2 cellular contexts compared by ENCODE assay signal in the genomic region with DNA sequence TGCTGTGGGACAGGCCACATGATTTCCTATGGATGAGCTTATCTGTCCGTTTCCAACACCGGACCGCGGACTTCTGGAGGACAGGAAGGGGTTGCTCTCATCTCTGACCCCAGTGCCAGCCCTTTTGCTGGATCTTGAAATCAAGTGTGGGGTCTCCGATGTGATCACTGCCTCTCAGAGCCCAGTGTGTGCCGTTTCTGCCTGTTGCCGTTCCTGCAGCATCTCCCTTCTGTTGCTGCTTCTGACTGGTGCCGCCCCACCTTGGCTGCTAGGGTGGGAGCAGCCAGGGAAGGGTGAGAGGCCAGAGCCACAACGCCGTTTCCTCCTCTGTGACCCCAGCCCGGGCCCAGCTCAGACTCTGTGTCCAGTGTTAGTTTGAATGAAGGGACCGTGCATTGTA.
TF ChIP-seq lines count a peak whose summit lies in the region.

No MANE protein-coding gene starts in this region.

TF ChIP-seq in IMR-90, 13 proteins besides CTCF, POLR2A, EP300 and RAD21:
- TF ChIP-seq CHD1 (IDR thresholded peaks at IDR 0.05; ENCODE audit: low read depth, low read length) (no peak), SMC3 (IDR thresholded peaks at IDR 0.05; ENCODE audit: low read depth, low read length) (no peak), BHLHE40 (IDR thresholded peaks at IDR 0.05; ENCODE audit: low read depth, low read length) (no peak), CEBPB (IDR thresholded peaks at IDR 0.05; ENCODE audit: low read depth, low read length) (no peak)
- TF ChIP-seq, protein P1, sequence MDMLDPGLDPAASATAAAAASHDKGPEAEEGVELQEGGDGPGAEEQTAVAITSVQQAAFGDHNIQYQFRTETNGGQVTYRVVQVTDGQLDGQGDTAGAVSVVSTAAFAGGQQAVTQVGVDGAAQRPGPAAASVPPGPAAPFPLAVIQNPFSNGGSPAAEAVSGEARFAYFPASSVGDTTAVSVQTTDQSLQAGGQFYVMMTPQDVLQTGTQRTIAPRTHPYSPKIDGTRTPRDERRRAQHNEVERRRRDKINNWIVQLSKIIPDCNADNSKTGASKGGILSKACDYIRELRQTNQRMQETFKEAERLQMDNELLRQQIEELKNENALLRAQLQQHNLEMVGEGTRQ (IDR thresholded peaks at IDR 0.05; ENCODE audit: low read depth, low read length) = no peak

TF ChIP-seq in H1, 55 proteins besides CTCF, POLR2A, EP300 and RAD21:
- TF ChIP-seq, protein P2, sequence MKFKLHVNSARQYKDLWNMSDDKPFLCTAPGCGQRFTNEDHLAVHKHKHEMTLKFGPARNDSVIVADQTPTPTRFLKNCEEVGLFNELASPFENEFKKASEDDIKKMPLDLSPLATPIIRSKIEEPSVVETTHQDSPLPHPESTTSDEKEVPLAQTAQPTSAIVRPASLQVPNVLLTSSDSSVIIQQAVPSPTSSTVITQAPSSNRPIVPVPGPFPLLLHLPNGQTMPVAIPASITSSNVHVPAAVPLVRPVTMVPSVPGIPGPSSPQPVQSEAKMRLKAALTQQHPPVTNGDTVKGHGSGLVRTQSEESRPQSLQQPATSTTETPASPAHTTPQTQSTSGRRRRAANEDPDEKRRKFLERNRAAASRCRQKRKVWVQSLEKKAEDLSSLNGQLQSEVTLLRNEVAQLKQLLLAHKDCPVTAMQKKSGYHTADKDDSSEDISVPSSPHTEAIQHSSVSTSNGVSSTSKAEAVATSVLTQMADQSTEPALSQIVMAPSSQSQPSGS (IDR thresholded peaks at IDR 0.05; ENCODE audit: low read length) = no peak
- TF ChIP-seq HDAC6 (IDR thresholded peaks at IDR 0.05; ENCODE audit: low read depth, low read length) (no peak), HDAC2 (IDR thresholded peaks at IDR 0.05; ENCODE audit: borderline replicate concordance in 1 of 2, low read depth in 2 of 2, low read length in 2 of 2) (no peak), NANOG (IDR thresholded peaks at IDR 0.05; ENCODE audit: insufficient read depth, low read depth, low read length, poor library complexity, severe bottlenecking) (no peak), CEBPB (IDR thresholded peaks at IDR 0.05; ENCODE audit: low read depth, low read length) (no peak), SAP30 (IDR thresholded peaks at IDR 0.05; ENCODE audit: insufficient read depth, insufficient replicate concordance, low read length) (no peak), ZNF274 (IDR thresholded peaks at IDR 0.05; ENCODE audit: borderline replicate concordance, extremely low read depth, low read length) (no peak), BACH1 (IDR thresholded peaks at IDR 0.05; ENCODE audit: low read length) (no peak), JUN (IDR thresholded peaks at IDR 0.05; ENCODE audit: low read depth, low read length) (no peak), SIX5 (IDR thresholded peaks at IDR 0.05; ENCODE audit: low read depth, low read length) (no peak), SP2 (IDR thresholded peaks at IDR 0.05; ENCODE audit: low read length) (no peak)
- TF ChIP-seq, protein P3, sequence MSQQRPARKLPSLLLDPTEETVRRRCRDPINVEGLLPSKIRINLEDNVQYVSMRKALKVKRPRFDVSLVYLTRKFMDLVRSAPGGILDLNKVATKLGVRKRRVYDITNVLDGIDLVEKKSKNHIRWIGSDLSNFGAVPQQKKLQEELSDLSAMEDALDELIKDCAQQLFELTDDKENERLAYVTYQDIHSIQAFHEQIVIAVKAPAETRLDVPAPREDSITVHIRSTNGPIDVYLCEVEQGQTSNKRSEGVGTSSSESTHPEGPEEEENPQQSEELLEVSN (IDR thresholded peaks at IDR 0.05) = no peak
- TF ChIP-seq, protein P1 (IDR thresholded peaks at IDR 0.05; ENCODE audit: low read length) = no peak
